19 cellular contexts compared by ENCODE assay signal in genomic region chr20:43295263-43295662, GRCh38.
DNase-seq lines count a peak whose midpoint lies in the region; ATAC-seq, FAIRE-seq and TF ChIP-seq lines count a peak whose summit lies in the region.
"Had no signal": no experiment of that assay in that cellular context is flagged by ENCODE, and none has a peak within 500 bp of the region (broad histone marks: within the 10 kb centered on the region; RNA-seq: fewer than 3 reads in every experiment).

No MANE protein-coding gene starts in this region.

- H3K9me3 Mint-ChIP-seq in WTC11 (peaks cover 28% of the 10 kb centered on the region), neural progenitor cell (peaks cover 10% of the 10 kb centered on the region)
- H3K9me3 Mint-ChIP-seq in stimulated activated effector memory CD8-positive, alpha-beta T cell treated with anti-CD3 and anti-CD28 coated beads, Interleukin-12 subunit alpha, Interleukin-12 subunit beta, amount 100 ng/mL, for 72 hours: peaks cover 6% of the 10 kb centered on the region

- no peak overlapping the region for H2AFZ ChIP-seq in neural progenitor cell (replicated peaks)
- H2AFZ ChIP-seq: GM23248 had no signal

- FAIRE-seq in HTR-8/SVneo (lab: Jason Lieb, UNC): peak; percentile 89
- FAIRE-seq: G401.6, GM12892, GM19239, H54 had no signal

- DNase-seq in HTR-8/SVneo (ENCODE audit: insufficient read length, low spot score): no peak
- DNase-seq in WTC11 (ENCODE audit: low spot score): no peak
- DNase-seq in neural progenitor cell (ENCODE audit: low spot score): no peak
- DNase-seq in stimulated activated effector memory CD8-positive, alpha-beta T cell treated with anti-CD3 and anti-CD28 coated beads, Interleukin-12 subunit alpha, Interleukin-12 subunit beta, amount 100 ng/mL, for 72 hours (ENCODE audit: low spot score in 2 of 2): no peak
- DNase-seq in SKM-1 treated with dmso at 0.1 percent for 144 hours (lab: John Stamatoyannopoulos, UW; ENCODE audit: unreplicated experiment): no peak
- DNase-seq: C1 segment of cervical spinal cord; Calu3; CD4-positive, alpha-beta memory T cell; COR-L47; DMS153; DND-41; GM23248; HCEC 1CT had no signal

- no peak overlapping the region for H3K4me3 Mint-ChIP-seq in WTC11
- peak overlapping the region; percentile 66 for H3K4me3 Mint-ChIP-seq in neural progenitor cell
- H3K4me3 Mint-ChIP-seq in stimulated activated effector memory CD8-positive, alpha-beta T cell treated with anti-CD3 and anti-CD28 coated beads, Interleukin-12 subunit alpha, Interleukin-12 subunit beta, amount 100 ng/mL, for 72 hours: no peak overlapping the region
- H3K4me3 Mint-ChIP-seq: CD4-positive, alpha-beta memory T cell had no signal

- H3K4me1 Mint-ChIP-seq in WTC11: peaks cover 23% of the 10 kb centered on the region
- H3K4me1 Mint-ChIP-seq in neural progenitor cell: peaks cover 27% of the 10 kb centered on the region
- H3K4me1 Mint-ChIP-seq in stimulated activated effector memory CD8-positive, alpha-beta T cell treated with anti-CD3 and anti-CD28 coated beads, Interleukin-12 subunit alpha, Interleukin-12 subunit beta, amount 100 ng/mL, for 72 hours: no peaks in the 10 kb centered on the region
- H3K4me1 Mint-ChIP-seq: CD4-positive, alpha-beta memory T cell had no signal

- peaks cover 20% of the 10 kb centered on the region for H3F3A ChIP-seq in neural progenitor cell (ENCODE audit: low read depth)

- no peaks in the 10 kb centered on the region for H3K27me3 ChIP-seq in neural progenitor cell

- H3K27me3 Mint-ChIP-seq in WTC11 (ENCODE audit: low read depth) (no peaks in the 10 kb centered on the region; the same call in none of the 2 replicates), neural progenitor cell (ENCODE audit: insufficient read depth, low read depth) (peaks cover 9% of the 10 kb centered on the region)
- H3K27me3 Mint-ChIP-seq: CD4-positive, alpha-beta memory T cell had no signal

- no peak overlapping the region for H3K4me2 ChIP-seq in neural progenitor cell

- H3K36me3 Mint-ChIP-seq in WTC11 (peaks cover 3% of the 10 kb centered on the region; the same call in 1 of the 2 replicates), neural progenitor cell (no peaks in the 10 kb centered on the region)
- no peaks in the 10 kb centered on the region for H3K36me3 Mint-ChIP-seq in stimulated activated effector memory CD8-positive, alpha-beta T cell treated with anti-CD3 and anti-CD28 coated beads, Interleukin-12 subunit alpha, Interleukin-12 subunit beta, amount 100 ng/mL, for 72 hours
- H3K36me3 Mint-ChIP-seq: CD4-positive, alpha-beta memory T cell had no signal

- H4K20me1 ChIP-seq in neural progenitor cell (ENCODE audit: low read depth): no peaks in the 10 kb centered on the region

- H3K4me3 ChIP-seq in neural progenitor cell: no peak overlapping the region
- H3K4me3 ChIP-seq: GM23248 had no signal

- no peak overlapping the region for H3K9ac ChIP-seq in neural progenitor cell
- H3K9ac ChIP-seq: GM23248 had no signal

- TF ChIP-seq CTCF in WTC11 (IDR thresholded peaks at IDR 0.05) (no peak), neural progenitor cell (IDR thresholded peaks at IDR 0.05) (no peak)

- no peaks in the 10 kb centered on the region for H3K9me3 ChIP-seq in neural progenitor cell (ENCODE audit: low read depth)

- CTCF ChIA-PET in WTC11 (lab: Charles Lee): no interaction called here

- peaks cover 22% of the 10 kb centered on the region for H3K4me1 ChIP-seq in neural progenitor cell

- no peak overlapping the region for H3K27ac ChIP-seq in neural progenitor cell
- H3K27ac ChIP-seq: GM23248 had no signal

- H3K27ac Mint-ChIP-seq in WTC11: no peak overlapping the region
- H3K27ac Mint-ChIP-seq in neural progenitor cell: no peak overlapping the region
- H3K27ac Mint-ChIP-seq in stimulated activated effector memory CD8-positive, alpha-beta T cell treated with anti-CD3 and anti-CD28 coated beads, Interleukin-12 subunit alpha, Interleukin-12 subunit beta, amount 100 ng/mL, for 72 hours: no peak overlapping the region
- H3K27ac Mint-ChIP-seq: CD4-positive, alpha-beta memory T cell had no signal

- no peaks in the 10 kb centered on the region for H3K79me2 ChIP-seq in neural progenitor cell (ENCODE audit: low read depth)

- POLR2A ChIA-PET in WTC11 (lab: Charles Lee): no interaction called here

- H3K36me3 ChIP-seq in neural progenitor cell: no peaks in the 10 kb centered on the region

- ATAC-seq in WTC11: no peak
- peak; percentile 11 for ATAC-seq in stimulated activated effector memory CD8-positive, alpha-beta T cell treated with anti-CD3 and anti-CD28 coated beads, Interleukin-12 subunit alpha, Interleukin-12 subunit beta, amount 100 ng/mL, for 72 hours
- no peak for ATAC-seq in HG03439 (IDR thresholded peaks at IDR 0.05; ENCODE audit: unreplicated experiment)
- no peak for ATAC-seq in GM18498 (IDR thresholded peaks at IDR 0.05; ENCODE audit: unreplicated experiment)

TF ChIP-seq in WTC11, 78 proteins besides CTCF, POLR2A, EP300 and RAD21:
- TF ChIP-seq NR1H2 (CRISPR knock-in tag; IDR thresholded peaks at IDR 0.05): 0 out of 2 replicates have a peak, but pooled peaks have one; percentile 21
- no peak for TF ChIP-seq TEAD1 (CRISPR knock-in tag; IDR thresholded peaks at IDR 0.05)
TF ChIP-seq in WTC11: peak in this region for 1.
